ENCODE assay signal across 1 cellular context in genomic region chr9:272251-273213, GRCh38.
A peak's percentile ranks its signal among the peaks of the same experiment; 100 is the strongest.
TF ChIP-seq lines count a peak whose summit lies in the region.

No MANE protein-coding gene starts in this region.

TF ChIP-seq in GM12878, 131 proteins besides CTCF, POLR2A, EP300 and RAD21 (continued from another document):
- no peak; the same call in 1 of the 2 replicates for TF ChIP-seq MTA3 (IDR thresholded peaks at IDR 0.05; ENCODE audit: borderline replicate concordance, low read length)
- peak; percentile 95 for TF ChIP-seq YY1 (IDR thresholded peaks at IDR 0.05; ENCODE audit: low read depth, low read length)
- no peak for TF ChIP-seq TBL1XR1 (IDR thresholded peaks at IDR 0.05; ENCODE audit: low read depth, low read length)
- peak; percentile 62; the same call in 1 of the 2 replicates for TF ChIP-seq SMAD5 (IDR thresholded peaks at IDR 0.05; ENCODE audit: low read depth)
- TF ChIP-seq POLR2AphosphoS5 (IDR thresholded peaks at IDR 0.05; ENCODE audit: low read length): peak; percentile 82
- TF ChIP-seq KDM1A (IDR thresholded peaks at IDR 0.05; ENCODE audit: borderline replicate concordance): no peak
- peak; percentile 77 for TF ChIP-seq IKZF1 (conservative IDR thresholded peaks at IDR 0.05)
- no peak for TF ChIP-seq KLF5 (IDR thresholded peaks at IDR 0.05; ENCODE audit: partially characterized antibody)
- TF ChIP-seq, protein P1, sequence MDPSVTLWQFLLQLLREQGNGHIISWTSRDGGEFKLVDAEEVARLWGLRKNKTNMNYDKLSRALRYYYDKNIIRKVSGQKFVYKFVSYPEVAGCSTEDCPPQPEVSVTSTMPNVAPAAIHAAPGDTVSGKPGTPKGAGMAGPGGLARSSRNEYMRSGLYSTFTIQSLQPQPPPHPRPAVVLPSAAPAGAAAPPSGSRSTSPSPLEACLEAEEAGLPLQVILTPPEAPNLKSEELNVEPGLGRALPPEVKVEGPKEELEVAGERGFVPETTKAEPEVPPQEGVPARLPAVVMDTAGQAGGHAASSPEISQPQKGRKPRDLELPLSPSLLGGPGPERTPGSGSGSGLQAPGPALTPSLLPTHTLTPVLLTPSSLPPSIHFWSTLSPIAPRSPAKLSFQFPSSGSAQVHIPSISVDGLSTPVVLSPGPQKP (IDR thresholded peaks at IDR 0.05; ENCODE audit: low read depth, low read length): peak; percentile 80; the same call in 1 of the 2 replicates
- TF ChIP-seq JUNB (IDR thresholded peaks at IDR 0.05): 0 out of 2 replicates have a peak, but pooled peaks have one; percentile 15
- 0 out of 2 replicates have a peak, but pooled peaks have one; percentile 60 for TF ChIP-seq TAF1 (IDR thresholded peaks at IDR 0.05; ENCODE audit: borderline replicate concordance, low read depth, low read length)
- TF ChIP-seq BHLHE40 (IDR thresholded peaks at IDR 0.05; ENCODE audit: borderline replicate concordance in 1 of 2, low read depth in 2 of 2, low read length in 1 of 2): 0 out of 4 replicates have a peak, but pooled peaks of 1 of the 2 experiments have one; percentile 13
- peak; percentile 91 for TF ChIP-seq CBX5 (IDR thresholded peaks at IDR 0.05; ENCODE audit: low read depth)
- TF ChIP-seq CUX1 (IDR thresholded peaks at IDR 0.05; ENCODE audit: insufficient replicate concordance, low read depth, low read length): no peak
- TF ChIP-seq ZBED1 (IDR thresholded peaks at IDR 0.05; ENCODE audit: borderline replicate concordance): 0 out of 2 replicates have a peak, but pooled peaks have one; percentile 35
- no peak for TF ChIP-seq CEBPB (IDR thresholded peaks at IDR 0.05; ENCODE audit: borderline replicate concordance in 1 of 2, low read depth in 2 of 2, low read length in 2 of 2)
- no peak for TF ChIP-seq NRF1 (conservative IDR thresholded peaks at IDR 0.05; ENCODE audit: low read depth, low read length)
- TF ChIP-seq ZSCAN29 (IDR thresholded peaks at IDR 0.05): no peak
